Comparison of ENCODE assay signal across 24 cellular contexts in the genomic region with DNA sequence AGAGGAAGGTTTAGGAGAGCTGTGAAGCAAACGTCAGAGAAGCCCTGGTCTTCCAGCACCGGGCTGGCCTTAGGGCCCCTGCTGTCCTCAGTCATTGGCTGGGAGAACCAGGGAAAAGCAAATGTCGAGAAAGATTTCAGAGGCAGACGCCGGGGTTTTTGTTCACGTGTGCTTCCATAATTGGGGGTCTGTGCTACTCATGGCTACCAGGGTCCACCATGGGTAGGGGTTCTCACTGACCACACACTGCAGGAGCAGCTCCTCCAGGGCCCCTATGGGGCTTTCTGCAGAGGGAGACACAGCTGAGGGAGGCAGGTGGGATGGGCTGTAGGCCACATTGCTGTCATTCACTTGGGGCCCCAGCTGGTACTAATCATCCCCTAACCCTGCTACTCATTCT.
"Had no signal": no experiment of that assay in that cellular context is flagged by ENCODE, and none has a peak within 500 bp of the region (broad histone marks: within the 10 kb centered on the region; RNA-seq: fewer than 3 reads in every experiment).

No MANE protein-coding gene starts in this region.

- DNase-seq: glutamatergic neuron; heart left ventricle; hypothalamus; immature natural killer cell; left colon; left lung; lower lobe of right lung; naive thymus-derived CD8-positive, alpha-beta T cell; nucleus accumbens; pancreas; posterior cingulate gyrus; psoas muscle; stimulated activated CD4-positive, alpha-beta T cell treated with anti-CD3 and anti-CD28 coated beads, Interleukin-12 subunit alpha, Interleukin-12 subunit beta, amount 100 ng/mL, for 4 hours; stimulated activated CD4-positive, alpha-beta T cell treated with anti-CD3 and anti-CD28 coated beads, Interleukin-15, amount 100 ng/mL, for 24 hours; stimulated activated CD4-positive, alpha-beta T cell treated with anti-CD3 and anti-CD28 coated beads, Interleukin-2, amount 100 ng/mL, for 24 hours; stimulated activated CD4-positive, alpha-beta T cell treated with anti-CD3 and anti-CD28 coated beads, Interleukin-4, amount 100 ng/mL, for 1 hour; stimulated activated naive CD4-positive, alpha-beta T cell treated with Interleukin-2 at 50 U/mL for 16 hours; stimulated activated naive CD8-positive, alpha-beta T cell treated with anti-CD3 and anti-CD28 coated beads, Interleukin-15, amount 100 ng/mL, for 72 hours; substantia nigra; uterus had no signal

- H3K36me3 Mint-ChIP-seq: immature natural killer cell; naive thymus-derived CD8-positive, alpha-beta T cell; type B pancreatic cell had no signal

- H3K9me3 Mint-ChIP-seq: type B pancreatic cell had no signal

- H3K4me3 ChIP-seq: heart left ventricle, left lung, lower lobe of right lung, pancreas, psoas muscle, skin epidermis, tibial nerve, uterus had no signal

- H3K4me1 ChIP-seq: heart left ventricle, left lung, lower lobe of right lung, psoas muscle, tibial nerve, uterus had no signal

- H3K9me3 ChIP-seq: heart left ventricle, lower lobe of right lung, pancreas, psoas muscle, uterus had no signal

- H3K27me3 ChIP-seq: pancreas, tibial nerve, uterus had no signal

- ATAC-seq: heart left ventricle; left colon; left lung; lower lobe of right lung; naive thymus-derived CD8-positive, alpha-beta T cell; pancreas; psoas muscle; sciatic nerve; stimulated activated naive CD8-positive, alpha-beta T cell treated with anti-CD3 and anti-CD28 coated beads, Interleukin-15, amount 100 ng/mL, for 72 hours had no signal

- H3K4me3 Mint-ChIP-seq: immature natural killer cell; naive thymus-derived CD8-positive, alpha-beta T cell; stimulated activated naive CD8-positive, alpha-beta T cell treated with anti-CD3 and anti-CD28 coated beads, Interleukin-15, amount 100 ng/mL, for 72 hours; type B pancreatic cell had no signal

- H3K27ac Mint-ChIP-seq: immature natural killer cell; naive thymus-derived CD8-positive, alpha-beta T cell; stimulated activated naive CD8-positive, alpha-beta T cell treated with anti-CD3 and anti-CD28 coated beads, Interleukin-15, amount 100 ng/mL, for 72 hours; type B pancreatic cell had no signal

- H3K4me1 Mint-ChIP-seq: immature natural killer cell; naive thymus-derived CD8-positive, alpha-beta T cell; stimulated activated naive CD8-positive, alpha-beta T cell treated with anti-CD3 and anti-CD28 coated beads, Interleukin-15, amount 100 ng/mL, for 72 hours had no signal

- H3K27ac ChIP-seq: heart left ventricle, left lung, lower lobe of right lung, pancreas, psoas muscle, skin epidermis, tibial nerve, uterus had no signal

- H3K36me3 ChIP-seq: heart left ventricle, left lung, lower lobe of right lung, pancreas, tibial nerve, uterus had no signal
